ENCODE assay signal across 9 cellular contexts in the genomic region with DNA sequence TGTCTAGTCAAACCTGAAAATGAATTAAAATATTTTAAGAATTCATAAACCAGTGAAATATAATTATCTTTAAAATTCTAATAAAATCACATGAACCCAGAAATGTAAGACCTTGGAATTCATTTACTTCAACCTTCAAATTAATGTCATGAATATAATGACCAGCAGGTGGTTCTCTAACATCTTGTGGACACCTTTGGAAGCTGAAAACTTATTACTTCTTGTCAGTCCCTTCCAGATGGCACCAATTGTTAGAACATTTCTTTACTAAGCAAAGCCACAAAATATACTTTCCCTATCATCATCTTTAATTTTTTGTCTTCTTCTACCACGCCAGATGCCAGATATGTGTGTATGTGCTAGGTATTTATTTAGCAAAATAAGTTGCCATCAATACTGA.
DNase-seq lines count a peak whose midpoint lies in the region; ATAC-seq, FAIRE-seq and TF ChIP-seq lines count a peak whose summit lies in the region.
"Had no signal": no experiment of that assay in that cellular context is flagged by ENCODE, and none has a peak within 500 bp of the region (broad histone marks: within the 10 kb centered on the region; RNA-seq: fewer than 3 reads in every experiment).

No MANE protein-coding gene starts in this region.

- no peaks in the 10 kb centered on the region for H3K4me1 ChIP-seq in BE2C
- H3K4me1 ChIP-seq in HCT116 (ENCODE audit: control insufficient read depth in 1 of 2, insufficient read depth in 2 of 2, low read length in 2 of 2) = no peaks in the 10 kb centered on the region
- H3K4me1 ChIP-seq in K562 (replicated peaks in 1 of 2; ENCODE audit: control insufficient read depth in 2 of 2, insufficient read depth in 2 of 2, low read length in 2 of 2) = no peaks in the 10 kb centered on the region
- H3K4me1 ChIP-seq in lower lobe of right lung = no peaks in the 10 kb centered on the region
- H3K4me1 ChIP-seq in sigmoid colon = no peaks in the 10 kb centered on the region

- H3K9me1 ChIP-seq in K562 (ENCODE audit: control insufficient read depth, insufficient read depth, low read length) = no peaks in the 10 kb centered on the region

- peak; percentile 52; the same call in 1 of the 2 replicates for ATAC-seq in HCT116
- ATAC-seq in K562 = peak; percentile 67; the same call in 2 of the 3 replicates
- ATAC-seq in lower lobe of right lung = no peak
- ATAC-seq in GM18517 (IDR thresholded peaks at IDR 0.05; ENCODE audit: unreplicated experiment) = no peak

- H3K4me3 ChIP-seq in BE2C (ENCODE audit: low read depth, low read length) = no peak overlapping the region
- H3K4me3 ChIP-seq in HCT116 (replicated peaks in 1 of 2; ENCODE audit: low read depth in 1 of 2, low read length in 2 of 2) = no peak overlapping the region
- no peak overlapping the region for H3K4me3 ChIP-seq in K562
- no peak overlapping the region for H3K4me3 ChIP-seq in lower lobe of right lung
- no peak overlapping the region for H3K4me3 ChIP-seq in sigmoid colon

- TF ChIP-seq CTCF in BE2C (IDR thresholded peaks at IDR 0.05; ENCODE audit: low read depth, low read length) (peak; percentile 34), HCT116 (IDR thresholded peaks at IDR 0.05 in 2 of 3, conservative IDR thresholded peaks at IDR 0.05 in 1 of 3; ENCODE audit: borderline replicate concordance in 1 of 3, insufficient read depth in 1 of 3, low read depth in 2 of 3, low read length in 2 of 3) (peak; percentile 40 to 46 (median 42); a peak in 4 of 6 replicates), K562 (IDR thresholded peaks at IDR 0.05 in 2 of 3, conservative IDR thresholded peaks at IDR 0.05 in 1 of 3; ENCODE audit: insufficient read depth in 2 of 3, low read depth in 1 of 3, low read length in 3 of 3) (peak; percentile 28 to 66 (median 36); a peak in 4 of 6 replicates), lower lobe of right lung (IDR thresholded peaks at IDR 0.05) (peak; percentile 20), sigmoid colon (IDR thresholded peaks at IDR 0.05) (peak in 1 of 4 experiments; percentile 6)

- H3K36me3 ChIP-seq in BE2C (no peaks in the 10 kb centered on the region), HCT116 (ENCODE audit: control insufficient read depth in 1 of 2, insufficient read depth in 2 of 2, low read length in 2 of 2) (no peaks in the 10 kb centered on the region), K562 (ENCODE audit: control insufficient read depth, insufficient read depth, low read length) (no peaks in the 10 kb centered on the region), lower lobe of right lung (no peaks in the 10 kb centered on the region), sigmoid colon (no peaks in the 10 kb centered on the region)

- RAD21 ChIA-PET in HCT116 (lab: Charles Lee; ENCODE audit: low non-redundant PET in 1 of 2, low total read pairs in 2 of 2, uncharacterized antibody in 2 of 2, unreplicated experiment in 2 of 2) = no interaction called here

- POLR2A ChIA-PET in HCT116 (lab: Charles Lee) (no interaction called here), K562 (lab: Yijun Ruan, JAX) (interaction anchor here (1.0 to 1.3 kb wide), 2 partner anchors 11 to 325 kb away, joined by 3 read pairs; no protein-coding TSS in a partner anchor)

- in situ Hi-C loops in K562 (cut with MboI) = loop anchor here (25.0 kb wide), 1 partner anchor 1079 kb away; no protein-coding TSS in a partner anchor

- FAIRE-seq in K562 (lab: Jason Lieb, UNC) = peak; percentile 66

- H2AFZ ChIP-seq in HCT116 (ENCODE audit: low read depth, low read length, poor library complexity, severe bottlenecking) = peak overlapping the region; percentile 3
- peak overlapping the region; percentile 36; the same call in 1 of the 2 replicates for H2AFZ ChIP-seq in K562 (ENCODE audit: low read depth, low read length)

- DNase-seq in BE2C (no peak), HCT116 (ENCODE audit: low read depth, low spot score) (peak; percentile 33), K562 (ENCODE audit: extremely low read depth in 1 of 4, low spot score in 3 of 4) (peak; percentile 29 to 44 (median 40)), lower lobe of right lung (no peak), NCI-H2227 (lab: John Stamatoyannopoulos, UW; ENCODE audit: unreplicated experiment) (no peak), sigmoid colon (no peak)
- no peak for DNase-seq in stimulated activated naive CD4-positive, alpha-beta T cell treated with Interleukin-2 at 50 U/mL for 16 hours (lab: John Stamatoyannopoulos, UW)
- DNase-seq: amniotic stem cell had no signal

- H4K20me1 ChIP-seq in HCT116 (ENCODE audit: insufficient read depth) (no peaks in the 10 kb centered on the region), K562 (replicated peaks; ENCODE audit: control insufficient read depth, insufficient read depth, low read length) (no peaks in the 10 kb centered on the region)

- 6% methylated on average over 1 of the region's 1 CpG for WGBS in K562 (ENCODE audit: insufficient coverage, low coverage, missing lambda C conversion rate)
- WGBS in sigmoid colon, 2 donors = 65 to 79% methylated on average over 1 of the region's 1 CpG

- H3K9ac ChIP-seq in HCT116 (ENCODE audit: low read length) = no peak overlapping the region
- H3K9ac ChIP-seq in K562 (ENCODE audit: insufficient read depth in 1 of 2, low read depth in 2 of 2, low read length in 2 of 2) = no peak overlapping the region

- H3K4me2 ChIP-seq in HCT116 (ENCODE audit: low read length) = no peak overlapping the region
- H3K4me2 ChIP-seq in K562 (ENCODE audit: insufficient read depth, low read length) = no peak overlapping the region

- TF ChIP-seq EP300 in K562 (IDR thresholded peaks at IDR 0.05; ENCODE audit: low read length) (no peak), sigmoid colon (IDR thresholded peaks at IDR 0.05) (no peak)

- CTCF ChIA-PET in HCT116 (lab: Charles Lee) (interaction anchor here (1.0 to 2.3 kb wide), 4 partner anchors 11 to 452 kb away, joined by 3 to 12 read pairs (median 8); no protein-coding TSS in a partner anchor), K562 (lab: Yijun Ruan, JAX; ENCODE audit: low intra/inter-chr PET ratio) (interaction anchor here (1.0 kb wide), 1 partner anchor 452 kb away, joined by 6 read pairs; no protein-coding TSS in a partner anchor)

- TF ChIP-seq POLR2A in HCT116 (IDR thresholded peaks at IDR 0.05; ENCODE audit: borderline replicate concordance, extremely low read depth, insufficient read depth, insufficient read length) (no peak), K562 (conservative IDR thresholded peaks at IDR 0.05) (no peak), sigmoid colon (IDR thresholded peaks at IDR 0.05) (no peak)

- H3K27ac ChIP-seq in HCT116 (ENCODE audit: low read depth, low read length) (no peak overlapping the region), K562 (ENCODE audit: extremely low read depth, low read depth, low read length) (no peak overlapping the region), lower lobe of right lung (no peak overlapping the region), sigmoid colon (no peak overlapping the region)

- H3K9me3 ChIP-seq in BE2C (no peaks in the 10 kb centered on the region), HCT116 (ENCODE audit: control insufficient read depth in 1 of 2, insufficient read depth in 1 of 2, low read depth in 1 of 2, low read length in 2 of 2) (no peaks in the 10 kb centered on the region), K562 (replicated peaks; ENCODE audit: control insufficient read depth, insufficient read depth, low read depth, low read length) (no peaks in the 10 kb centered on the region), lower lobe of right lung (no peaks in the 10 kb centered on the region), sigmoid colon (no peaks in the 10 kb centered on the region)

- H3K27me3 ChIP-seq in BE2C = peaks cover 12% of the 10 kb centered on the region; the same call in 1 of the 2 replicates
- no peaks in the 10 kb centered on the region for H3K27me3 ChIP-seq in HCT116 (ENCODE audit: insufficient read depth, low read length)
- H3K27me3 ChIP-seq in K562 (ENCODE audit: control insufficient read depth in 2 of 2, insufficient read depth in 2 of 2, low read length in 2 of 2) = no peaks in the 10 kb centered on the region
- no peaks in the 10 kb centered on the region for H3K27me3 ChIP-seq in lower lobe of right lung (ENCODE audit: low read depth)
- H3K27me3 ChIP-seq in sigmoid colon = no peaks in the 10 kb centered on the region

- TF ChIP-seq RAD21 in HCT116 (IDR thresholded peaks at IDR 0.05; ENCODE audit: low read depth) (peak; percentile 63), K562 (CRISPR knock-in tag; conservative IDR thresholded peaks at IDR 0.05 in 1 of 2, IDR thresholded peaks at IDR 0.05 in 1 of 2) (peak; percentile 75 to 85)

- no peaks in the 10 kb centered on the region for H3K9me2 ChIP-seq in HCT116 (ENCODE audit: insufficient read depth)

- no TSS peak for BruUV-seq in HCT116 (replicated peaks; lab: Mats Ljungman, UMichigan)
- BruUV-seq in K562 (replicated peaks; lab: Mats Ljungman, UMichigan) = no TSS peak

- H3K79me2 ChIP-seq in HCT116 (ENCODE audit: insufficient read depth, low read length) (no peaks in the 10 kb centered on the region), K562 (ENCODE audit: control insufficient read depth, insufficient read depth, low read length) (no peaks in the 10 kb centered on the region)

- intact Hi-C loops in HCT116 (cut with micrococcal nuclease) (loop anchor here (1.0 kb wide), 1 partner anchor 453 kb away; no protein-coding TSS in a partner anchor), K562 (cut with micrococcal nuclease) (loop anchor here (1.0 to 10.0 kb wide), 4 partner anchors 66 to 453 kb away; no protein-coding TSS in a partner anchor), lower lobe of right lung (cut with DNase I) (no loop called here), sigmoid colon (cut with DNase I) (loop anchor here (10.0 kb wide), 1 partner anchor 66 kb away; no protein-coding TSS in a partner anchor)

TF ChIP-seq in HCT116, 20 proteins besides CTCF, POLR2A, EP300 and RAD21 (continues in another document):
- TF ChIP-seq, protein P1, sequence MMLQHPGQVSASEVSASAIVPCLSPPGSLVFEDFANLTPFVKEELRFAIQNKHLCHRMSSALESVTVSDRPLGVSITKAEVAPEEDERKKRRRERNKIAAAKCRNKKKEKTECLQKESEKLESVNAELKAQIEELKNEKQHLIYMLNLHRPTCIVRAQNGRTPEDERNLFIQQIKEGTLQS (IDR thresholded peaks at IDR 0.05) = no peak
- TF ChIP-seq ELF1 (IDR thresholded peaks at IDR 0.05; ENCODE audit: borderline replicate concordance, low read depth) (no peak), CBX3 (IDR thresholded peaks at IDR 0.05; ENCODE audit: low read depth) (no peak), TCF7L2 (IDR thresholded peaks at IDR 0.05; ENCODE audit: borderline replicate concordance, extremely low read depth, insufficient read depth, insufficient read length) (no peak)

Comparison
In these comparisons a context has a peak if more than half of its experiments do, and no peak if none do; other contexts are left out.
1. DNase-seq: peak in HCT116 (single experiment) and K562 (4 of 4); none in BE2C (single experiment), lower lobe of right lung (single experiment), stimulated activated naive CD4-positive, alpha-beta T cell treated with Interleukin-2 at 50 U/mL for 16 hours (single experiment), NCI-H2227 (single experiment) and sigmoid colon (single experiment).
2. ATAC-seq: peak in HCT116 (single experiment) and K562 (single experiment); none in lower lobe of right lung (0 of 2) and GM18517 (single experiment).